ENCODE assay signal across 1 cellular context in genomic region chr6:34568829-34569228, GRCh38.
TF ChIP-seq lines count a peak whose summit lies in the region.

No MANE protein-coding gene starts in this region.

TF ChIP-seq in WTC11, 78 proteins besides CTCF, POLR2A, EP300 and RAD21 (continued from another document):
- TF ChIP-seq STAT6 (CRISPR knock-in tag; conservative IDR thresholded peaks at IDR 0.05; ENCODE audit: low read depth), result no peak
